ENCODE assay signal across 16 cellular contexts in the genomic region with DNA sequence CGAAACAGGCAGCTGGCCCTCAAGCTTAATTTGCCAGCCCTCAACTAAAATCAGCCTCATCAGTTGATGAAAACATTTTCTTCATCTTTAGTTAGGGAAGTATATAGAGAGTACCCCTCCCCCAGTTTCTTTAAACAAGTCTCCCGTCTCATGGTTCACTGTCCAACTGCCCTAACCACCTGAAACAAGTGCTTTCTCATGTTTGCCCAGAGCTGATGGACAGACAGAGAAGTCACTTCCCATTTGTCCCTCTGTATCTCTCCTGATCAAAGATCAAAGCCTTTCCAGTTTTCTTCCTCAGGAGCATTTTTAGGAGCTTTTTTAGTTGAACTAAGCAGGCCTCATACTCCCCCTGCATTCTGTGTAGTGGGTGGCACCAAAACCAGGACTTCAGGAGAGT. TPM values are rescaled to one million over a fixed set of nuclear protein-coding genes. Genes with fewer than 3 reads are reported as not detected.
DNase-seq lines count a peak whose midpoint lies in the region; ATAC-seq, FAIRE-seq and TF ChIP-seq lines count a peak whose summit lies in the region.
"Had no signal": no experiment of that assay in that cellular context is flagged by ENCODE, and none has a peak within 500 bp of the region (broad histone marks: within the 10 kb centered on the region; RNA-seq: fewer than 3 reads in every experiment).

No MANE protein-coding gene starts in this region.

- no peak overlapping the region for H3K4me3 Mint-ChIP-seq in Caco-2 (ENCODE audit: unreplicated experiment)
- no peak overlapping the region for H3K4me3 Mint-ChIP-seq in astrocyte (ENCODE audit: unreplicated experiment)
- H3K4me3 Mint-ChIP-seq: CD14-positive monocyte; CD8-positive, alpha-beta T cell; H9 had no signal

- peaks cover 10% of the 10 kb centered on the region for H3K4me1 Mint-ChIP-seq in Caco-2 (ENCODE audit: low read depth, unreplicated experiment)
- no peaks in the 10 kb centered on the region for H3K4me1 Mint-ChIP-seq in astrocyte (ENCODE audit: low read depth, unreplicated experiment)
- H3K4me1 Mint-ChIP-seq: CD14-positive monocyte had no signal

- peaks cover 24% of the 10 kb centered on the region for H3K79me2 ChIP-seq in astrocyte (ENCODE audit: insufficient read depth, low read length)

- POLR2A ChIA-PET in Caco-2 (lab: Charles Lee): no interaction called here

- ATAC-seq in right lobe of liver: peak in 3 of 4 donors; percentile 24 to 40 (median 39)
- ATAC-seq: CD8-positive, alpha-beta T cell had no signal

- H3K9me3 ChIP-seq in Caco-2 (no peaks in the 10 kb centered on the region), astrocyte (ENCODE audit: insufficient read depth, low read depth, low read length) (no peaks in the 10 kb centered on the region), right lobe of liver (no peaks in the 10 kb centered on the region)

- H4K20me1 ChIP-seq in astrocyte (ENCODE audit: insufficient read depth, low read length): peaks cover 53% of the 10 kb centered on the region

- intact Hi-C loops in Caco-2 (cut with micrococcal nuclease; ENCODE audit: unreplicated experiment): no loop called here
- intact Hi-C loops in right lobe of liver (cut with DNase I): no loop called here

- CTCF ChIA-PET in Caco-2 (lab: Charles Lee): no interaction called here

- H3K4me3 ChIP-seq in Caco-2 (ENCODE audit: low read depth, low read length) (no peak overlapping the region), astrocyte (ENCODE audit: insufficient read depth, low read depth, low read length) (no peak overlapping the region), right lobe of liver (no peak overlapping the region)

- H3K4me1 ChIP-seq in Caco-2 (no peaks in the 10 kb centered on the region; the same call in 1 of the 2 replicates), astrocyte (ENCODE audit: insufficient read depth, low read length) (no peaks in the 10 kb centered on the region), right lobe of liver (peaks cover 0 to 50% (median 25%) of the 10 kb centered on the region in 4 donors)

- H2AFZ ChIP-seq in astrocyte (ENCODE audit: low read depth, low read length): no peak overlapping the region

- TF ChIP-seq CTCF in Caco-2 (IDR thresholded peaks at IDR 0.05; ENCODE audit: insufficient read depth in 1 of 2, low read depth in 1 of 2, low read length in 1 of 2, severe bottlenecking in 1 of 2, unreplicated experiment in 1 of 2) (no peak), astrocyte (IDR thresholded peaks at IDR 0.05; ENCODE audit: insufficient read depth, low read depth, low read length) (no peak), right lobe of liver (IDR thresholded peaks at IDR 0.05) (no peak)

- no TSS peak for BruUV-seq in Caco-2 (replicated peaks; lab: Mats Ljungman, UMichigan)

- H3K27me3 ChIP-seq in Caco-2 (replicated peaks; ENCODE audit: control insufficient read depth, insufficient read depth, low read length) (no peaks in the 10 kb centered on the region), astrocyte (ENCODE audit: insufficient read depth, low read length) (no peaks in the 10 kb centered on the region), right lobe of liver (no peaks in the 10 kb centered on the region)

- H3K27ac Mint-ChIP-seq in Caco-2 (ENCODE audit: unreplicated experiment): peak overlapping the region; percentile 61
- peak overlapping the region; percentile 48 for H3K27ac Mint-ChIP-seq in astrocyte (ENCODE audit: unreplicated experiment)
- H3K27ac Mint-ChIP-seq: CD8-positive, alpha-beta T cell; H9 had no signal

- peaks cover 3% of the 10 kb centered on the region; the same call in 1 of the 2 replicates for H3K36me3 ChIP-seq in Caco-2 (ENCODE audit: control insufficient read depth, insufficient read depth, low read length)
- H3K36me3 ChIP-seq in astrocyte (ENCODE audit: insufficient read depth, low read length): peaks cover 29% of the 10 kb centered on the region
- no peaks in the 10 kb centered on the region for H3K36me3 ChIP-seq in right lobe of liver

- H3K9me3 Mint-ChIP-seq in Caco-2 (ENCODE audit: unreplicated experiment): no peaks in the 10 kb centered on the region
- H3K9me3 Mint-ChIP-seq in astrocyte (ENCODE audit: unreplicated experiment): peaks cover 2% of the 10 kb centered on the region
- H3K9me3 Mint-ChIP-seq: CD14-positive monocyte; CD8-positive, alpha-beta T cell; H9 had no signal

- H3K27me3 Mint-ChIP-seq in Caco-2 (ENCODE audit: insufficient read depth, unreplicated experiment) (no peaks in the 10 kb centered on the region), astrocyte (ENCODE audit: low read depth, unreplicated experiment) (no peaks in the 10 kb centered on the region)

- WGBS in right lobe of liver (ENCODE audit: insufficient coverage, low coverage, low lambda C conversion rate, missing lambda C conversion rate): 56% methylated on average over 2 of the region's 2 CpGs

- H3K9ac ChIP-seq in astrocyte (ENCODE audit: low read length): no peak overlapping the region

- H3K4me2 ChIP-seq in astrocyte (ENCODE audit: low read length): no peak overlapping the region

- H3K36me3 Mint-ChIP-seq in Caco-2 (ENCODE audit: insufficient read depth, unreplicated experiment): peaks cover 85% of the 10 kb centered on the region
- peaks cover 13% of the 10 kb centered on the region for H3K36me3 Mint-ChIP-seq in astrocyte (ENCODE audit: low read depth, unreplicated experiment)

- TF ChIP-seq POLR2A in right lobe of liver (IDR thresholded peaks at IDR 0.05): no peak

- DNase-seq in NCI-H1105 treated with DMSO at 0.1 percent for 48 hours (lab: John Stamatoyannopoulos, UW): peak; percentile 19
- no peak for DNase-seq in NCI-H1105 (lab: John Stamatoyannopoulos, UW)
- DNase-seq in Caco-2: peak in 1 of 2 experiments; percentile 10
- DNase-seq in astrocyte (ENCODE audit: low read depth): no peak
- DNase-seq in right lobe of liver: no peak
- DNase-seq in cerebellum (ENCODE audit: low spot score): no peak
- no peak for DNase-seq in NCI-H2227 treated with DMSO at 0.1 percent for 48 hours (lab: John Stamatoyannopoulos, UW)
- DNase-seq: CD8-positive, alpha-beta T cell; COR-L47; GF-D8; GOT3; H9 had no signal

- H3K27ac ChIP-seq in astrocyte (ENCODE audit: low read depth, low read length): no peak overlapping the region
- peak overlapping the region in 1 of 3 donors; percentile 85 for H3K27ac ChIP-seq in right lobe of liver
- H3K27ac ChIP-seq: 22Rv1 had no signal

- no peak for FAIRE-seq in astrocyte (lab: Jason Lieb, UNC)
- FAIRE-seq: GM19239, HTR-8/SVneo had no signal

RNA-seq across cellular contexts. Expression of a gene that starts 21.7 kb away (rescaled TPM):
- 76.1 and 78.6 TPM in 2 replicates for total RNA-seq in Caco-2 (2022)
- 57.6 and 64.6 TPM in 2 replicates for total RNA-seq in astrocyte
- total RNA-seq in right lobe of liver: 10 to 100 TPM; 21.3 to 35.7 (median 25.2) TPM
- total RNA-seq in cerebellum: 56.0 TPM
